1 cellular context compared by ENCODE assay signal in the genomic region with DNA sequence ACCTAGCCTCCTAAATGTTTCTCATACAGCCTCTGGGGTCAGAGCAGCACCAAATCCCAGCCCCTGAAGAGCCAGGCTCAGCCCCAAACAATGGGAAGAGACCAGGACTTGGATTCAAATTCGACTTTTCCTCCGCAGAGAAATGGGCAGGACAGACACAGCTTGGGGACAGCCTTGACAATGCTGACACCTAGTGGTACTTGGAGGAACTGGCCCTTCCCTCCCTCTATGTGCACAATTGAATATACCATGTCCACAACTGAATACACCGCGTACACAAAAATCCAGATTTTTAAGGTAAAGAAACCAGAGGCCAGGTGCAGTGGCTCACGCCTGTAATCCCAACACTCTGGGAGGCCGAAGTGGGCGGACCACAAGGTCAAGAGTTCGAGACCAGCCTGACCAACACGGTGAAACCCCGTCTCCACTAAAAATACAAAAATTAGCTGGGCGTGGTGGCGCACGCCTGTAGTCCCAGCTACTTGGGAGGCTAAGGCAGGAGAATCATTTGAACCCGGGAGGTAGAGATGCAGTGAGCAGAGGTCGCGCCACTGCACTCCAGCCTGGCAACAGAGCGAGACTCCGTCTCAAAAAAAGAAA.
TF ChIP-seq lines count a peak whose summit lies in the region.

No MANE protein-coding gene starts in this region.

TF ChIP-seq in HepG2, 621 proteins besides CTCF, POLR2A, EP300 and RAD21:
- TF ChIP-seq ZNF746 (CRISPR knock-in tag; IDR thresholded peaks at IDR 0.05) (0 out of 2 replicates have a peak, but pooled peaks have one; percentile 28), ZNF629 (CRISPR knock-in tag; conservative IDR thresholded peaks at IDR 0.05) (peak; percentile 63), KDM1A (CRISPR knock-in tag; IDR thresholded peaks at IDR 0.05) (0 out of 2 replicates have a peak, but pooled peaks have one; percentile 23), ZFY (CRISPR knock-in tag; IDR thresholded peaks at IDR 0.05) (peak; percentile 22; the same call in 1 of the 2 replicates), TSC22D2 (CRISPR knock-in tag; IDR thresholded peaks at IDR 0.05; ENCODE audit: borderline replicate concordance) (0 out of 2 replicates have a peak, but pooled peaks have one; percentile 46), MIER2 (CRISPR knock-in tag; IDR thresholded peaks at IDR 0.05) (peak; percentile 66; the same call in 1 of the 2 replicates), STAG1 (CRISPR knock-in tag; IDR thresholded peaks at IDR 0.05) (peak; percentile 94), SMC3 (IDR thresholded peaks at IDR 0.05; ENCODE audit: low read length) (peak; percentile 79)
- TF ChIP-seq, protein P1, sequence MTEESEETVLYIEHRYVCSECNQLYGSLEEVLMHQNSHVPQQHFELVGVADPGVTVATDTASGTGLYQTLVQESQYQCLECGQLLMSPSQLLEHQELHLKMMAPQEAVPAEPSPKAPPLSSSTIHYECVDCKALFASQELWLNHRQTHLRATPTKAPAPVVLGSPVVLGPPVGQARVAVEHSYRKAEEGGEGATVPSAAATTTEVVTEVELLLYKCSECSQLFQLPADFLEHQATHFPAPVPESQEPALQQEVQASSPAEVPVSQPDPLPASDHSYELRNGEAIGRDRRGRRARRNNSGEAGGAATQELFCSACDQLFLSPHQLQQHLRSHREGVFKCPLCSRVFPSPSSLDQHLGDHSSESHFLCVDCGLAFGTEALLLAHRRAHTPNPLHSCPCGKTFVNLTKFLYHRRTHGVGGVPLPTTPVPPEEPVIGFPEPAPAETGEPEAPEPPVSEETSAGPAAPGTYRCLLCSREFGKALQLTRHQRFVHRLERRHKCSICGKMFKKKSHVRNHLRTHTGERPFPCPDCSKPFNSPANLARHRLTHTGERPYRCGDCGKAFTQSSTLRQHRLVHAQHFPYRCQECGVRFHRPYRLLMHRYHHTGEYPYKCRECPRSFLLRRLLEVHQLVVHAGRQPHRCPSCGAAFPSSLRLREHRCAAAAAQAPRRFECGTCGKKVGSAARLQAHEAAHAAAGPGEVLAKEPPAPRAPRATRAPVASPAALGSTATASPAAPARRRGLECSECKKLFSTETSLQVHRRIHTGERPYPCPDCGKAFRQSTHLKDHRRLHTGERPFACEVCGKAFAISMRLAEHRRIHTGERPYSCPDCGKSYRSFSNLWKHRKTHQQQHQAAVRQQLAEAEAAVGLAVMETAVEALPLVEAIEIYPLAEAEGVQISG (CRISPR knock-in tag; IDR thresholded peaks at IDR 0.05) = 0 out of 2 replicates have a peak, but pooled peaks have one; percentile 27
- TF ChIP-seq, protein P2, sequence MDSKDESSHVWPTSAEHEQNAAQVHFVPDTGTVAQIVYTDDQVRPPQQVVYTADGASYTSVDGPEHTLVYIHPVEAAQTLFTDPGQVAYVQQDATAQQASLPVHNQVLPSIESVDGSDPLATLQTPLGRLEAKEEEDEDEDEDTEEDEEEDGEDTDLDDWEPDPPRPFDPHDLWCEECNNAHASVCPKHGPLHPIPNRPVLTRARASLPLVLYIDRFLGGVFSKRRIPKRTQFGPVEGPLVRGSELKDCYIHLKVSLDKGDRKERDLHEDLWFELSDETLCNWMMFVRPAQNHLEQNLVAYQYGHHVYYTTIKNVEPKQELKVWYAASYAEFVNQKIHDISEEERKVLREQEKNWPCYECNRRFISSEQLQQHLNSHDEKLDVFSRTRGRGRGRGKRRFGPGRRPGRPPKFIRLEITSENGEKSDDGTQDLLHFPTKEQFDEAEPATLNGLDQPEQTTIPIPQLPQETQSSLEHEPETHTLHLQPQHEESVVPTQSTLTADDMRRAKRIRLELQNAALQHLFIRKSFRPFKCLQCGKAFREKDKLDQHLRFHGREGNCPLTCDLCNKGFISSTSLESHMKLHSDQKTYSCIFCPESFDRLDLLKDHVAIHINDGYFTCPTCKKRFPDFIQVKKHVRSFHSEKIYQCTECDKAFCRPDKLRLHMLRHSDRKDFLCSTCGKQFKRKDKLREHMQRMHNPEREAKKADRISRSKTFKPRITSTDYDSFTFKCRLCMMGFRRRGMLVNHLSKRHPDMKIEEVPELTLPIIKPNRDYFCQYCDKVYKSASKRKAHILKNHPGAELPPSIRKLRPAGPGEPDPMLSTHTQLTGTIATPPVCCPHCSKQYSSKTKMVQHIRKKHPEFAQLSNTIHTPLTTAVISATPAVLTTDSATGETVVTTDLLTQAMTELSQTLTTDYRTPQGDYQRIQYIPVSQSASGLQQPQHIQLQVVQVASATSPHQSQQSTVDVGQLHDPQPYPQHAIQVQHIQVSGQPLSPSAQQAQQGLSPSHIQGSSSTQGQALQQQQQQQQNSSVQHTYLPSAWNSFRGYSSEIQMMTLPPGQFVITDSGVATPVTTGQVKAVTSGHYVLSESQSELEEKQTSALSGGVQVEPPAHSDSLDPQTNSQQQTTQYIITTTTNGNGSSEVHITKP (CRISPR knock-in tag; IDR thresholded peaks at IDR 0.05; ENCODE audit: low read depth) = peak; percentile 78
- TF ChIP-seq, protein P3, sequence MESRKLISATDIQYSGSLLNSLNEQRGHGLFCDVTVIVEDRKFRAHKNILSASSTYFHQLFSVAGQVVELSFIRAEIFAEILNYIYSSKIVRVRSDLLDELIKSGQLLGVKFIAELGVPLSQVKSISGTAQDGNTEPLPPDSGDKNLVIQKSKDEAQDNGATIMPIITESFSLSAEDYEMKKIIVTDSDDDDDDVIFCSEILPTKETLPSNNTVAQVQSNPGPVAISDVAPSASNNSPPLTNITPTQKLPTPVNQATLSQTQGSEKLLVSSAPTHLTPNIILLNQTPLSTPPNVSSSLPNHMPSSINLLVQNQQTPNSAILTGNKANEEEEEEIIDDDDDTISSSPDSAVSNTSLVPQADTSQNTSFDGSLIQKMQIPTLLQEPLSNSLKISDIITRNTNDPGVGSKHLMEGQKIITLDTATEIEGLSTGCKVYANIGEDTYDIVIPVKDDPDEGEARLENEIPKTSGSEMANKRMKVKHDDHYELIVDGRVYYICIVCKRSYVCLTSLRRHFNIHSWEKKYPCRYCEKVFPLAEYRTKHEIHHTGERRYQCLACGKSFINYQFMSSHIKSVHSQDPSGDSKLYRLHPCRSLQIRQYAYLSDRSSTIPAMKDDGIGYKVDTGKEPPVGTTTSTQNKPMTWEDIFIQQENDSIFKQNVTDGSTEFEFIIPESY (CRISPR knock-in tag; IDR thresholded peaks at IDR 0.05) = peak; percentile 44; the same call in 1 of the 2 replicates
- TF ChIP-seq, protein P4, sequence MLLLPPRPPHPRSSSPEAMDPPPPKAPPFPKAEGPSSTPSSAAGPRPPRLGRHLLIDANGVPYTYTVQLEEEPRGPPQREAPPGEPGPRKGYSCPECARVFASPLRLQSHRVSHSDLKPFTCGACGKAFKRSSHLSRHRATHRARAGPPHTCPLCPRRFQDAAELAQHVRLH (CRISPR knock-in tag; IDR thresholded peaks at IDR 0.05; ENCODE audit: borderline replicate concordance, low read depth) = peak; percentile 34; the same call in 1 of the 2 replicates
